ENCODE assay signal across 8 cellular contexts in genomic region chrX:84339507-84340364, GRCh38.
A peak's percentile ranks its signal among the peaks of the same experiment; 100 is the strongest.
DNase-seq lines count a peak whose midpoint lies in the region; ATAC-seq and TF ChIP-seq lines count a peak whose summit lies in the region.

No MANE protein-coding gene starts in this region.

- no peak overlapping the region for H3K27ac ChIP-seq in lower lobe of right lung
- H3K27ac ChIP-seq in CD8-positive, alpha-beta T cell (ENCODE audit: low read depth, low read length) = no peak overlapping the region

- no peak overlapping the region for H2AFZ ChIP-seq in Loucy (ENCODE audit: low read length)

- H3K9me3 Mint-ChIP-seq in CD8-positive, alpha-beta T cell = no peaks in the 10 kb centered on the region

- no peaks in the 10 kb centered on the region for H3K9me2 ChIP-seq in Loucy (replicated peaks; ENCODE audit: low read depth, low read length)

- no peaks in the 10 kb centered on the region for H3K27me3 ChIP-seq in Loucy (ENCODE audit: insufficient read depth, low read length, poor library complexity, severe bottlenecking)
- no peaks in the 10 kb centered on the region for H3K27me3 ChIP-seq in adipocyte (replicated peaks; ENCODE audit: control insufficient read depth, insufficient read depth, low read length)
- H3K27me3 ChIP-seq in lower lobe of right lung (ENCODE audit: low read depth) = no peaks in the 10 kb centered on the region
- no peaks in the 10 kb centered on the region for H3K27me3 ChIP-seq in CD8-positive, alpha-beta T cell (ENCODE audit: insufficient read depth, low read length)

- no peaks in the 10 kb centered on the region for H3K27me3 Mint-ChIP-seq in CD8-positive, alpha-beta T cell (ENCODE audit: low read depth)

- H4K20me1 ChIP-seq in Loucy (ENCODE audit: insufficient read depth, low read length, poor library complexity, severe bottlenecking) = no peaks in the 10 kb centered on the region

- peak; percentile 82 for ATAC-seq in GM21576 (IDR thresholded peaks at IDR 0.05; ENCODE audit: unreplicated experiment)
- peak in 1 of 2 donors; percentile 59 for ATAC-seq in lower lobe of right lung
- no peak for ATAC-seq in HG03025 (IDR thresholded peaks at IDR 0.05; ENCODE audit: low FRiP score, unreplicated experiment)
- no peak for ATAC-seq in CD8-positive, alpha-beta T cell

- H3K4me1 Mint-ChIP-seq in CD8-positive, alpha-beta T cell (ENCODE audit: low read depth) = no peaks in the 10 kb centered on the region

- intact Hi-C loops in lower lobe of right lung (cut with DNase I) = no loop called here
- intact Hi-C loops in CD8-positive, alpha-beta T cell (cut with DNase I, micrococcal nuclease) = loop anchor here in 1 of 2 experiments (10.0 kb wide), 1 partner anchor 65 kb away; no protein-coding TSS in a partner anchor

- CTCF ChIA-PET in CD8-positive, alpha-beta T cell (lab: Charles Lee) = no interaction called here

- H3K4me3 Mint-ChIP-seq in CD8-positive, alpha-beta T cell = no peak overlapping the region

- H3K27ac Mint-ChIP-seq in CD8-positive, alpha-beta T cell = no peak overlapping the region

- DNase-seq in DMS53 treated with DMSO at 0.1 percent for 48 hours (lab: John Stamatoyannopoulos, UW; ENCODE audit: unreplicated experiment) = peak; percentile 24
- DNase-seq in adipocyte (ENCODE audit: low read depth) = peak; percentile 52
- no peak for DNase-seq in lower lobe of right lung
- no peak for DNase-seq in cerebellum (ENCODE audit: low spot score)
- DNase-seq in CD8-positive, alpha-beta T cell = no peak

- no peaks in the 10 kb centered on the region for H3K9me3 ChIP-seq in Loucy (ENCODE audit: insufficient read depth, low read depth, low read length)
- H3K9me3 ChIP-seq in adipocyte (ENCODE audit: control insufficient read depth, low read length) = no peaks in the 10 kb centered on the region
- H3K9me3 ChIP-seq in lower lobe of right lung = no peaks in the 10 kb centered on the region
- H3K9me3 ChIP-seq in CD8-positive, alpha-beta T cell (ENCODE audit: low read length) = no peaks in the 10 kb centered on the region

- no peaks in the 10 kb centered on the region for H3K36me3 ChIP-seq in Loucy (ENCODE audit: insufficient read depth, low read length)
- H3K36me3 ChIP-seq in adipocyte (ENCODE audit: control insufficient read depth, insufficient read depth, low read length, severe bottlenecking) = no peaks in the 10 kb centered on the region
- H3K36me3 ChIP-seq in lower lobe of right lung = no peaks in the 10 kb centered on the region
- H3K36me3 ChIP-seq in CD8-positive, alpha-beta T cell (ENCODE audit: insufficient read depth, low read length) = no peaks in the 10 kb centered on the region

- H3K9ac ChIP-seq in Loucy (ENCODE audit: low read depth, low read length, poor library complexity, severe bottlenecking) (no peak overlapping the region), adipocyte (ENCODE audit: low read length) (no peak overlapping the region)

- no peaks in the 10 kb centered on the region for H3F3A ChIP-seq in Loucy (ENCODE audit: low read depth)

- POLR2A ChIA-PET in CD8-positive, alpha-beta T cell (lab: Charles Lee) = no interaction called here

- no peaks in the 10 kb centered on the region for H3K36me3 Mint-ChIP-seq in CD8-positive, alpha-beta T cell

- no peaks in the 10 kb centered on the region for H3K79me2 ChIP-seq in Loucy (ENCODE audit: insufficient read depth, low read length)

- H3K4me3 ChIP-seq in Loucy (ENCODE audit: low read length, poor library complexity, severe bottlenecking) = no peak overlapping the region
- no peak overlapping the region for H3K4me3 ChIP-seq in adipocyte (ENCODE audit: low read length)
- no peak overlapping the region for H3K4me3 ChIP-seq in lower lobe of right lung
- no peak overlapping the region for H3K4me3 ChIP-seq in CD8-positive, alpha-beta T cell (ENCODE audit: low read depth, low read length)

- no peaks in the 10 kb centered on the region for H3K4me1 ChIP-seq in Loucy (ENCODE audit: insufficient read depth, low read length, poor library complexity, severe bottlenecking)
- no peaks in the 10 kb centered on the region for H3K4me1 ChIP-seq in adipocyte (ENCODE audit: control insufficient read depth, insufficient read depth, low read length)
- H3K4me1 ChIP-seq in lower lobe of right lung = no peaks in the 10 kb centered on the region
- no peaks in the 10 kb centered on the region for H3K4me1 ChIP-seq in CD8-positive, alpha-beta T cell (ENCODE audit: insufficient read depth, low read length)

- no peak overlapping the region for H3K4me2 ChIP-seq in Loucy (ENCODE audit: low read depth, low read length, poor library complexity, severe bottlenecking)

- TF ChIP-seq CTCF in Loucy (conservative IDR thresholded peaks at IDR 0.05; ENCODE audit: low read length) (peak; percentile 60), lower lobe of right lung (IDR thresholded peaks at IDR 0.05) (peak; percentile 51)
- no peak for TF ChIP-seq CTCF in CD8-positive, alpha-beta T cell (IDR thresholded peaks at IDR 0.05)

Comparison
In these comparisons a context has a peak if more than half of its experiments do, and no peak if none do; other contexts are left out.
1. DNase-seq: peak in DMS53 treated with DMSO at 0.1 percent for 48 hours (single experiment) and adipocyte (single experiment); none in lower lobe of right lung (single experiment), cerebellum (single experiment) and CD8-positive, alpha-beta T cell (0 of 7).